ENCODE assay signal across 9 cellular contexts in genomic region chr19:28242317-28242927, GRCh38.
DNase-seq lines count a peak whose midpoint lies in the region; ATAC-seq, FAIRE-seq and TF ChIP-seq lines count a peak whose summit lies in the region.
"Had no signal": no experiment of that assay in that cellular context is flagged by ENCODE, and none has a peak within 500 bp of the region (broad histone marks: within the 10 kb centered on the region; RNA-seq: fewer than 3 reads in every experiment).

No MANE protein-coding gene starts in this region.

- no peaks in the 10 kb centered on the region for H3K79me2 ChIP-seq in GM23338 (replicated peaks; ENCODE audit: insufficient read depth)

- intact Hi-C loops in ascending aorta (cut with DNase I) = no loop called here
- intact Hi-C loops in posterior vena cava (cut with DNase I) = no loop called here

- no peak overlapping the region for H2AFZ ChIP-seq in GM23338

- H3K4me1 Mint-ChIP-seq in GM23338 = peaks cover 9% of the 10 kb centered on the region
- H3K4me1 Mint-ChIP-seq in stimulated activated naive B cell treated with anti-CD40 and anti-IgM and Interleukin-4, amounts not matched to agents 10 μg/mL and 1 μg/mL and 100 μg/mL, for 72 hours = no peaks in the 10 kb centered on the region

- H3K27me3 ChIP-seq in GM23338 (ENCODE audit: insufficient read depth) = no peaks in the 10 kb centered on the region
- no peaks in the 10 kb centered on the region for H3K27me3 ChIP-seq in ascending aorta
- H3K27me3 ChIP-seq in Peyer's patch = no peaks in the 10 kb centered on the region

- DNase-seq in GM23338 (ENCODE audit: low spot score) = peak; percentile 83
- peak; percentile 16 for DNase-seq in RCC 7860 (ENCODE audit: low spot score)
- peak; percentile 13 to 66 for DNase-seq in foreskin fibroblast
- DNase-seq in stimulated activated naive B cell treated with anti-CD40 and anti-IgM and Interleukin-4, amounts not matched to agents 10 μg/mL and 1 μg/mL and 100 μg/mL, for 72 hours = peak; percentile 1
- no peak for DNase-seq in ascending aorta (ENCODE audit: low spot score in 2 of 2)
- no peak for DNase-seq in Peyer's patch
- no peak for DNase-seq in posterior vena cava (ENCODE audit: low spot score)

- no peak overlapping the region for H3K4me2 ChIP-seq in GM23338

- peaks cover 3% of the 10 kb centered on the region for H3K27me3 Mint-ChIP-seq in GM23338 (ENCODE audit: insufficient read depth, low read depth, poor library complexity)
- H3K27me3 Mint-ChIP-seq in stimulated activated naive B cell treated with anti-CD40 and anti-IgM and Interleukin-4, amounts not matched to agents 10 μg/mL and 1 μg/mL and 100 μg/mL, for 72 hours = no peaks in the 10 kb centered on the region

- H3K9me2 ChIP-seq in GM23338 (ENCODE audit: insufficient read depth) = 0 out of 2 replicates have a peak, but pooled peaks cover 7% of the 10 kb centered on the region

- H3K4me1 ChIP-seq in GM23338 (ENCODE audit: insufficient read depth) (0 out of 2 replicates have a peak, but pooled peaks cover 4% of the 10 kb centered on the region), ascending aorta (no peaks in the 10 kb centered on the region), Peyer's patch (no peaks in the 10 kb centered on the region)

- peak; percentile 85 for TF ChIP-seq CTCF in C4-2B (conservative IDR thresholded peaks at IDR 0.05)
- TF ChIP-seq CTCF in GM23338 (conservative IDR thresholded peaks at IDR 0.05; ENCODE audit: low read depth in 2 of 2) = peak; percentile 73 to 82
- TF ChIP-seq CTCF in foreskin fibroblast (IDR thresholded peaks at IDR 0.05; ENCODE audit: low read depth, low read length) = peak; percentile 60
- peak in 1 of 3 experiments; percentile 17 for TF ChIP-seq CTCF in ascending aorta (IDR thresholded peaks at IDR 0.05)
- peak in 1 of 6 experiments; percentile 3 for TF ChIP-seq CTCF in Peyer's patch (IDR thresholded peaks at IDR 0.05)

- H3K36me3 ChIP-seq in GM23338 (ENCODE audit: insufficient read depth) (no peaks in the 10 kb centered on the region), ascending aorta (no peaks in the 10 kb centered on the region), Peyer's patch (no peaks in the 10 kb centered on the region)

- TF ChIP-seq POLR2A in Peyer's patch (IDR thresholded peaks at IDR 0.05) = no peak

- H3K4me3 Mint-ChIP-seq in GM23338 = no peak overlapping the region
- no peak overlapping the region for H3K4me3 Mint-ChIP-seq in stimulated activated naive B cell treated with anti-CD40 and anti-IgM and Interleukin-4, amounts not matched to agents 10 μg/mL and 1 μg/mL and 100 μg/mL, for 72 hours

- no peak for FAIRE-seq in RCC 7860 (lab: Jason Lieb, UNC)
- FAIRE-seq: colon had no signal

- no peaks in the 10 kb centered on the region for H4K20me1 ChIP-seq in GM23338 (replicated peaks; ENCODE audit: insufficient read depth)

- H3K27ac ChIP-seq in C4-2B = no peak overlapping the region
- H3K27ac ChIP-seq in GM23338 (ENCODE audit: low read depth) = no peak overlapping the region
- H3K27ac ChIP-seq in ascending aorta = no peak overlapping the region
- no peak overlapping the region for H3K27ac ChIP-seq in Peyer's patch

- H3K36me3 Mint-ChIP-seq in GM23338 (ENCODE audit: low read depth) = no peaks in the 10 kb centered on the region
- H3K36me3 Mint-ChIP-seq in stimulated activated naive B cell treated with anti-CD40 and anti-IgM and Interleukin-4, amounts not matched to agents 10 μg/mL and 1 μg/mL and 100 μg/mL, for 72 hours = no peaks in the 10 kb centered on the region

- no peaks in the 10 kb centered on the region for H3F3A ChIP-seq in GM23338 (replicated peaks; ENCODE audit: low read depth)

- H3K4me3 ChIP-seq in GM23338 = no peak overlapping the region
- H3K4me3 ChIP-seq in foreskin fibroblast (ENCODE audit: low read depth in 1 of 2, low read length in 2 of 2) = no peak overlapping the region
- H3K4me3 ChIP-seq in ascending aorta = no peak overlapping the region
- no peak overlapping the region for H3K4me3 ChIP-seq in Peyer's patch

- no peaks in the 10 kb centered on the region for H3K9me3 Mint-ChIP-seq in GM23338
- H3K9me3 Mint-ChIP-seq in stimulated activated naive B cell treated with anti-CD40 and anti-IgM and Interleukin-4, amounts not matched to agents 10 μg/mL and 1 μg/mL and 100 μg/mL, for 72 hours = peaks cover 0 to 1% of the 10 kb centered on the region in 2 donors

- H3K9me3 ChIP-seq in ascending aorta = no peaks in the 10 kb centered on the region
- no peaks in the 10 kb centered on the region for H3K9me3 ChIP-seq in Peyer's patch

- no peak overlapping the region for H3K27ac Mint-ChIP-seq in GM23338
- H3K27ac Mint-ChIP-seq in stimulated activated naive B cell treated with anti-CD40 and anti-IgM and Interleukin-4, amounts not matched to agents 10 μg/mL and 1 μg/mL and 100 μg/mL, for 72 hours = no peak overlapping the region

- ATAC-seq in GM23338 = peak; percentile 75
- ATAC-seq in stimulated activated naive B cell treated with anti-CD40 and anti-IgM and Interleukin-4, amounts not matched to agents 10 μg/mL and 1 μg/mL and 100 μg/mL, for 72 hours (replicated peaks) = peak in 1 of 2 donors; percentile 62

TF ChIP-seq in GM23338, 12 proteins besides CTCF, POLR2A, EP300 and RAD21:
- no peak for TF ChIP-seq NANOG (IDR thresholded peaks at IDR 0.05; ENCODE audit: borderline replicate concordance)
- no peak for TF ChIP-seq ETS1 (IDR thresholded peaks at IDR 0.05)
- no peak for TF ChIP-seq ZNF331 (CRISPR knock-in tag; IDR thresholded peaks at IDR 0.05; ENCODE audit: low read depth)
- TF ChIP-seq CREB1 (CRISPR knock-in tag; IDR thresholded peaks at IDR 0.05; ENCODE audit: low read depth) = no peak
- no peak for TF ChIP-seq EZH2 (IDR thresholded peaks at IDR 0.05; ENCODE audit: low read depth, unreplicated experiment)
- no peak for TF ChIP-seq STAT1 (IDR thresholded peaks at IDR 0.05; ENCODE audit: unreplicated experiment)
- TF ChIP-seq REST (IDR thresholded peaks at IDR 0.05; ENCODE audit: unreplicated experiment) = no peak
- no peak for TF ChIP-seq EZH2phosphoT487 (IDR thresholded peaks at IDR 0.05; ENCODE audit: unreplicated experiment)
- no peak for TF ChIP-seq ZNF114 (CRISPR knock-in tag; IDR thresholded peaks at IDR 0.05)
- TF ChIP-seq POLR2AphosphoS5 (IDR thresholded peaks at IDR 0.05; ENCODE audit: low read depth) = no peak

Comparison
In these comparisons a context has a peak if more than half of its experiments do, and no peak if none do; other contexts are left out.
1. DNase-seq: peak in GM23338 (single experiment), RCC 7860 (single experiment), foreskin fibroblast (2 of 2) and stimulated activated naive B cell treated with anti-CD40 and anti-IgM and Interleukin-4, amounts not matched to agents 10 μg/mL and 1 μg/mL and 100 μg/mL, for 72 hours (single experiment); none in ascending aorta (0 of 2), Peyer's patch (0 of 3) and posterior vena cava (single experiment).